ENCODE assay signal across 8 cellular contexts in the genomic region with DNA sequence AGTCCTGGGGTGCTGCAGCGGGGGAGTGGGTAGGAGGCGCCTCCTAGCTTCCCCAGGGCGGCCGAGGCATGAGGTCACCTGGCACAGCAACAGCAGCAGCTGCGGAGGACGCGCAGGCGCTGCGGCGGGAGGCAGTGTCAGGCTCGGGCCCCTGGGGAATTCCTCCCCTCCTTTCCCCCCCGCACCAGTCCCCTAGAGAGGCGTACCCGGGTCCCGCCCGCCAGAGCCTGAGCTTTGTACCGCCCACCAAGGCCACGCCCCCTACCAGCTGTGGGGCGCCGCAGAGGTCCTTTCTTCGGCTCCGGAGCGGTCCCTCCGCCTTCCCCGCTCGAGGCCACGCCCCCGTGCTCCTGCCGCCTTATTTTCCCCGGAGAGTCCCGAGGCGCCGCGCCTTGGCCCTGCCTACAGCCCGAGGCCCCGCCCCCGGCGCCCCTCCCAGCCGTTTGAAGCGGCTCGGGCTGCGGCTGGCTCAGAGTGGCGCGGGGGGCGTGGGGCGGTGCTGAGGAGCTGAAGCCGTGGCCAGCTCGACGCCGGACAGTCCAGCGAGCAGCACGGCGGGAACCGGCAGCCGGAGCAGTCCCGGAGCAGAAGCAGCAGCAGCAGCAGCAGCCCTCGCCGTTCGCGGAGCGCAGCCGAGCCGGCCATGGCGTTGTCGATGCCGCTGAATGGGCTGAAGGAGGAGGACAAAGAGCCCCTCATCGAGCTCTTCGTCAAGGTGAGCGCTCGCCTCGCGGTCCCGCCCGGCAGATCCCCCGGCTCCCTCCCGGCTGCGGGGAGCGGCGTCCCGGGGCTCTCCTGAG. TPM values are rescaled to one million over a fixed set of nuclear protein-coding genes. Genes with fewer than 3 reads are reported as not detected.
A peak's percentile ranks its signal among the peaks of the same experiment; 100 is the strongest.
DNase-seq lines count a peak whose midpoint lies in the region; ATAC-seq, FAIRE-seq and TF ChIP-seq lines count a peak whose summit lies in the region.

CLIC4 (plus strand) TSS at position 537 of the 800 bp plus-strand sequence; CDS start at position 644, 107 bp downstream.

- no peak for TF ChIP-seq POLR2A in GM12891 (IDR thresholded peaks at IDR 0.05; ENCODE audit: low read depth, low read length)

- intact Hi-C loops in T-helper 1 cell treated with Interleukin-12 subunit alpha and Interleukin-12 subunit beta and Interleukin-4 antibody, amounts not matched to agents 30 ng/mL and 1 ng/mL, for 36 hours (cut with micrococcal nuclease) = loop anchor here (1.0 to 10.0 kb wide), 14 partner anchors 23 to 1077 kb away; partner anchors contain the start of genes GALE, NIPAL3, PNRC2 and RSRP1
- intact Hi-C loops in left cardiac atrium (cut with DNase I) = loop anchor here (2.0 to 10.0 kb wide), 5 partner anchors 47 to 490 kb away; partner anchors contain the start of gene SYF2 (in 1 of the 2)

- peak; percentile 85 for ATAC-seq in HG02798 (IDR thresholded peaks at IDR 0.05; ENCODE audit: poor library complexity, unreplicated experiment)
- ATAC-seq in left cardiac atrium = peak; percentile 94 to 95

- H3K36me3 Mint-ChIP-seq in progenitor cell of endocrine pancreas (ENCODE audit: insufficient read depth) = peaks cover 3% of the 10 kb centered on the region

- H3K9me3 Mint-ChIP-seq in progenitor cell of endocrine pancreas (ENCODE audit: low read depth) = no peaks in the 10 kb centered on the region

- peaks cover 12% of the 10 kb centered on the region for H3K27me3 Mint-ChIP-seq in progenitor cell of endocrine pancreas

- peak; percentile 74 for DNase-seq in GM12891 (ENCODE audit: insufficient read length, low spot score)
- DNase-seq in NCI-H1436 treated with DMSO at 0.1 percent for 48 hours (lab: John Stamatoyannopoulos, UW) = peak; percentile 93
- DNase-seq in amniotic epithelial cell (ENCODE audit: low read depth) = peak; percentile 99
- DNase-seq in left cardiac atrium = peak; percentile 100
- DNase-seq in progenitor cell of endocrine pancreas (ENCODE audit: low spot score, unreplicated experiment) = peak; percentile 100
- DNase-seq in ureter (ENCODE audit: low spot score) = peak; percentile 99

- no peak for TF ChIP-seq CTCF in progenitor cell of endocrine pancreas (IDR thresholded peaks at IDR 0.05; ENCODE audit: unreplicated experiment)

- peak within 1 kb of the TSS; percentile 91 for H3K4me3 Mint-ChIP-seq in progenitor cell of endocrine pancreas (ENCODE audit: low read depth)

- H3K27ac Mint-ChIP-seq in progenitor cell of endocrine pancreas = peak within 1 kb of the TSS; percentile 97

- FAIRE-seq in GM12891 (lab: Jason Lieb, UNC) = peak; percentile 95

- peaks cover 24% of the 10 kb centered on the region for H3K4me1 Mint-ChIP-seq in progenitor cell of endocrine pancreas (ENCODE audit: low read depth)

TF ChIP-seq in GM12891, 5 proteins besides CTCF, POLR2A, EP300 and RAD21:
- 0 out of 2 replicates have a peak, but pooled peaks have one; percentile 20 for TF ChIP-seq TAF1 (IDR thresholded peaks at IDR 0.05; ENCODE audit: low read depth, low read length)
- TF ChIP-seq PAX5 (IDR thresholded peaks at IDR 0.05; ENCODE audit: insufficient read depth, low read length, severe bottlenecking) = peak; percentile 6
- TF ChIP-seq SPI1 (IDR thresholded peaks at IDR 0.05; ENCODE audit: low read depth, low read length) = no peak
- no peak for TF ChIP-seq POLR2AphosphoS5 (IDR thresholded peaks at IDR 0.05; ENCODE audit: low read depth, low read length)
- TF ChIP-seq POU2F2 (IDR thresholded peaks at IDR 0.05; ENCODE audit: low read depth, low read length) = 0 out of 2 replicates have a peak, but pooled peaks have one; percentile 40
TF ChIP-seq in GM12891: peak in this region for 3.

RNA-seq across cellular contexts. Expression of gene CLIC4, which starts in this region (rescaled TPM):
- 22.2 TPM for polyA plus RNA-seq in GM12891 (2012; ENCODE audit: low read depth, missing spikeins)
- total RNA-seq in T-helper 1 cell treated with Interleukin-12 subunit alpha and Interleukin-12 subunit beta and Interleukin-4 antibody, amounts not matched to agents 30 ng/mL and 1 ng/mL, for 36 hours = 26.9 and 28.4 TPM in 2 replicates
- 100 to 1,000 TPM; 164 to 263 TPM for total RNA-seq in left cardiac atrium
- total RNA-seq in progenitor cell of endocrine pancreas = 90.4 TPM in 2 replicates
- 163 TPM for total RNA-seq in ureter

Comparison
In these comparisons a context has a peak if more than half of its experiments do, and no peak if none do; other contexts are left out.
1. Peak in every context shown above with its lines: DNase-seq and ATAC-seq.